In the genomic region with DNA sequence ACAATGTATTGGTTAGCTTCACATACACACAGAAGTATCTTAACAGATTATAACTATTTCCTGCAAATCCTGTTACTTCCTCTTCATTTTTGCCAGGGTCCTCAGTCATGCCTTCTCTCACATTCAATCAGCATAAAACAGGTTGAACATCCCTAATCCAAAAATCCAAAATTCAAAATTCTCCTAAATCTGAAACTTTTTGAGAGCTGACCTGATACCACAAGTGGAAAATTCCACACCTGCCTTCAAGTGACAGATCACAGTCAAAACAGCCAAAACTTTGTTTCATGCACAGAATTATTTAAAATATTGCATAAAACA, we compare ENCODE assay signal across 14 cellular contexts.
"Had no signal": no experiment of that assay in that cellular context is flagged by ENCODE, and none has a peak within 500 bp of the region (broad histone marks: within the 10 kb centered on the region; RNA-seq: fewer than 3 reads in every experiment).

No MANE protein-coding gene starts in this region.

- H3K4me3 Mint-ChIP-seq: activated CD4-positive, alpha-beta memory T cell treated with anti-CD3 and anti-CD28 coated beads, Interleukin-2, amount 10 ng/mL, durations not matched to agents 7 days and 5 days; activated CD8-positive, alpha-beta memory T cell treated with anti-CD3 and anti-CD28 coated beads, Interleukin-2, amount 10 ng/mL, durations not matched to agents 7 days and 5 days; activated naive CD8-positive, alpha-beta T cell treated with anti-CD3 and anti-CD28 coated beads, Interleukin-2, amount 10 ng/mL, durations not matched to agents 7 days and 5 days; activated T-helper 17 cell treated with anti-CD3 and anti-CD28 coated beads, Interleukin-2, amount 50 U/mL, for 72 hours; neural progenitor cell; T-helper 2 cell treated with Interferon-gamma antibody and Interleukin-4, amounts not matched to agents 5 μg/mL and 100 μg/mL, for 36 hours; WTC11 had no signal

- H3K4me3 ChIP-seq: body of pancreas, lower lobe of right lung, neural progenitor cell, prostate gland, skin epidermis, tibial nerve, vagina had no signal

- H3K9ac ChIP-seq: neural progenitor cell had no signal

- H3K4me1 Mint-ChIP-seq: activated naive CD8-positive, alpha-beta T cell treated with anti-CD3 and anti-CD28 coated beads, Interleukin-2, amount 10 ng/mL, durations not matched to agents 7 days and 5 days; activated T-helper 17 cell treated with anti-CD3 and anti-CD28 coated beads, Interleukin-2, amount 50 U/mL, for 72 hours; neural progenitor cell had no signal

- H3K9me3 ChIP-seq: body of pancreas, lower lobe of right lung, prostate gland, tibial nerve, vagina had no signal

- H3K4me1 ChIP-seq: body of pancreas, lower lobe of right lung, neural progenitor cell, prostate gland, vagina had no signal

- H3K36me3 Mint-ChIP-seq: activated CD8-positive, alpha-beta memory T cell treated with anti-CD3 and anti-CD28 coated beads, Interleukin-2, amount 10 ng/mL, durations not matched to agents 7 days and 5 days; neural progenitor cell had no signal

- H3K4me2 ChIP-seq: neural progenitor cell had no signal

- H3K27ac Mint-ChIP-seq: activated CD4-positive, alpha-beta memory T cell treated with anti-CD3 and anti-CD28 coated beads, Interleukin-2, amount 10 ng/mL, durations not matched to agents 7 days and 5 days; activated CD8-positive, alpha-beta memory T cell treated with anti-CD3 and anti-CD28 coated beads, Interleukin-2, amount 10 ng/mL, durations not matched to agents 7 days and 5 days; activated naive CD8-positive, alpha-beta T cell treated with anti-CD3 and anti-CD28 coated beads, Interleukin-2, amount 10 ng/mL, durations not matched to agents 7 days and 5 days; activated T-helper 17 cell treated with anti-CD3 and anti-CD28 coated beads, Interleukin-2, amount 50 U/mL, for 72 hours; neural progenitor cell; T-helper 2 cell treated with Interferon-gamma antibody and Interleukin-4, amounts not matched to agents 5 μg/mL and 100 μg/mL, for 36 hours; WTC11 had no signal

- H3K9me3 Mint-ChIP-seq: activated CD4-positive, alpha-beta memory T cell treated with anti-CD3 and anti-CD28 coated beads, Interleukin-2, amount 10 ng/mL, durations not matched to agents 7 days and 5 days; activated T-helper 17 cell treated with anti-CD3 and anti-CD28 coated beads, Interleukin-2, amount 50 U/mL, for 72 hours; T-helper 2 cell treated with Interferon-gamma antibody and Interleukin-4, amounts not matched to agents 5 μg/mL and 100 μg/mL, for 36 hours had no signal

- H2AFZ ChIP-seq: neural progenitor cell had no signal

- H3K27me3 ChIP-seq: body of pancreas, foreskin keratinocyte, neural progenitor cell, tibial nerve, vagina had no signal

- H3K27ac ChIP-seq: body of pancreas, foreskin keratinocyte, lower lobe of right lung, neural progenitor cell, prostate gland, skin epidermis, tibial nerve, vagina had no signal

- H3K36me3 ChIP-seq: lower lobe of right lung, neural progenitor cell, prostate gland, tibial nerve, vagina had no signal
